In genomic region chr11:115104851-115105453, GRCh38 we compare ENCODE assay signal across 16 cellular contexts.
"Had no signal": no experiment of that assay in that cellular context is flagged by ENCODE, and none has a peak within 500 bp of the region (broad histone marks: within the 10 kb centered on the region; RNA-seq: fewer than 3 reads in every experiment).

No MANE protein-coding gene starts in this region.

- H3K36me3 ChIP-seq: cardiac muscle cell, esophagus squamous epithelium, neural progenitor cell, ovary, spleen, thyroid gland had no signal

- H3K9me3 ChIP-seq: esophagus squamous epithelium, ovary, spleen, thyroid gland had no signal

- H3K27me3 ChIP-seq: cardiac muscle cell, neural progenitor cell, ovary, thyroid gland had no signal

- H3K4me1 ChIP-seq: esophagus squamous epithelium, spleen, thyroid gland had no signal

- DNase-seq: activated CD4-positive, alpha-beta T cell treated with anti-CD3 and anti-CD28 coated beads for 36 hours; activated CD4-positive, alpha-beta T cell treated with anti-CD3 and anti-CD28 coated beads, Interleukin-2, amount 50 U/mL, for 48 hours; activated gamma-delta T cell; effector memory CD8-positive, alpha-beta T cell; esophagus squamous epithelium; mesenchymal stem cell; naive thymus-derived CD4-positive, alpha-beta T cell; ovary; spleen; stimulated activated CD4-positive, alpha-beta T cell treated with anti-CD3 and anti-CD28 coated beads, Interleukin-4, amount 100 ng/mL, for 4 hours; thyroid gland had no signal

- ATAC-seq: activated CD4-positive, alpha-beta T cell treated with anti-CD3 and anti-CD28 coated beads for 36 hours; activated naive CD4-positive, alpha-beta T cell treated with anti-CD3 and anti-CD28 coated beads, Interleukin-2, amount 50 U/mL, for 72 hours; effector memory CD8-positive, alpha-beta T cell; naive thymus-derived CD4-positive, alpha-beta T cell; sciatic nerve; stimulated activated memory B cell treated with anti-CD40 and anti-IgM and Interleukin-4, amounts not matched to agents 10 μg/mL and 1 μg/mL and 100 μg/mL, for 72 hours had no signal

- H3K27ac ChIP-seq: cardiac muscle cell, esophagus squamous epithelium, neural progenitor cell, ovary, spleen, thyroid gland had no signal

- H3K4me3 ChIP-seq: cardiac muscle cell, esophagus squamous epithelium, neural progenitor cell, ovary, spleen, thyroid gland had no signal
